ENCODE assay signal across 8 cellular contexts in genomic region chr18:58529714-58530354, GRCh38.
A peak's percentile ranks its signal among the peaks of the same experiment; 100 is the strongest.
DNase-seq lines count a peak whose midpoint lies in the region; ATAC-seq and TF ChIP-seq lines count a peak whose summit lies in the region.

No MANE protein-coding gene starts in this region.

- POLR2A ChIA-PET in CD4-positive, alpha-beta T cell (lab: Charles Lee) = interaction anchor here (0.7 to 2.3 kb wide), 6 partner anchors 128 to 239 kb away, joined by 3 to 19 read pairs (median 6); partner anchors contain the start of gene MALT1

- TF ChIP-seq POLR2A in right lobe of liver (IDR thresholded peaks at IDR 0.05) = no peak

- 18% methylated on average over 6 of the region's 6 CpGs for WGBS in right lobe of liver (ENCODE audit: insufficient coverage, low coverage, low lambda C conversion rate, missing lambda C conversion rate)

- H3K4me3 Mint-ChIP-seq in CD4-positive, alpha-beta T cell = no peak overlapping the region

- H3K36me3 ChIP-seq in right lobe of liver = no peaks in the 10 kb centered on the region

- ATAC-seq in CD4-positive, alpha-beta T cell (ENCODE audit: poor library complexity) = peak; percentile 88
- peak; percentile 77 to 84 (median 84) for ATAC-seq in right lobe of liver

- CTCF ChIA-PET in CD4-positive, alpha-beta T cell (lab: Charles Lee) = interaction anchor here (0.7 to 5.5 kb wide), 7 partner anchors 10 to 239 kb away, joined by 3 to 75 read pairs (median 3); partner anchors contain the start of gene MALT1

- no peak overlapping the region for H3K27ac Mint-ChIP-seq in CD4-positive, alpha-beta T cell

- DNase-seq in CD4-positive, alpha-beta T cell = peak; percentile 48 to 72 (median 60)
- peak; percentile 54 for DNase-seq in H4 (ENCODE audit: low spot score)
- DNase-seq in NCI-H2196 (lab: John Stamatoyannopoulos, UW; ENCODE audit: unreplicated experiment) = peak; percentile 53
- peak; percentile 61 for DNase-seq in activated CD4-positive, CD25-positive, alpha-beta regulatory T cell treated with anti-CD3 and anti-CD28 coated beads, Interleukin-2, amount 50 U/mL, for 72 hours
- peak; percentile 22 for DNase-seq in cerebellar cortex (ENCODE audit: low spot score)
- DNase-seq in right lobe of liver = peak in 2 of 3 donors; percentile 66 to 74
- peak; percentile 37 to 50 for DNase-seq in stimulated activated CD8-positive, alpha-beta memory T cell treated with anti-CD3 and anti-CD28 coated beads, Interleukin-7, amount 100 ng/mL, for 1 hour (ENCODE audit: low read depth in 2 of 2)
- no peak for DNase-seq in NK-92 (lab: John Stamatoyannopoulos, UW; ENCODE audit: unreplicated experiment)

- no peak overlapping the region for H3K4me3 ChIP-seq in right lobe of liver

- no peaks in the 10 kb centered on the region for H3K9me3 ChIP-seq in CD4-positive, alpha-beta T cell (ENCODE audit: control insufficient read depth, low read length)
- H3K9me3 ChIP-seq in right lobe of liver = no peaks in the 10 kb centered on the region

- no peaks in the 10 kb centered on the region for H3K9me3 Mint-ChIP-seq in CD4-positive, alpha-beta T cell

- peaks cover 5% of the 10 kb centered on the region for H3K4me1 Mint-ChIP-seq in CD4-positive, alpha-beta T cell (ENCODE audit: low read depth)

- intact Hi-C loops in CD4-positive, alpha-beta T cell (cut with DNase I, micrococcal nuclease) = loop anchor here (1.0 to 10.0 kb wide), 3 partner anchors 234 to 545 kb away; no protein-coding TSS in a partner anchor
- intact Hi-C loops in right lobe of liver (cut with DNase I) = loop anchor here (5.0 to 10.0 kb wide), 3 partner anchors 145 to 235 kb away; partner anchors contain the start of gene MALT1 (in 1 of the 2)

- H3K36me3 Mint-ChIP-seq in CD4-positive, alpha-beta T cell (ENCODE audit: low read depth) = no peaks in the 10 kb centered on the region

- peak; percentile 96 for TF ChIP-seq CTCF in CD4-positive, alpha-beta T cell (IDR thresholded peaks at IDR 0.05)
- peak; percentile 80 to 92 (median 82) for TF ChIP-seq CTCF in right lobe of liver (IDR thresholded peaks at IDR 0.05)

- no peak overlapping the region for H3K27ac ChIP-seq in CD4-positive, alpha-beta T cell (ENCODE audit: low read depth, low read length)
- H3K27ac ChIP-seq in right lobe of liver = no peak overlapping the region

- peaks cover 0 to 13% (median 6%) of the 10 kb centered on the region in 4 donors for H3K4me1 ChIP-seq in right lobe of liver

- no peaks in the 10 kb centered on the region for H3K27me3 Mint-ChIP-seq in CD4-positive, alpha-beta T cell

- H3K27me3 ChIP-seq in CD4-positive, alpha-beta T cell (ENCODE audit: control insufficient read depth, insufficient read depth, low read length) = no peaks in the 10 kb centered on the region
- H3K27me3 ChIP-seq in right lobe of liver = no peaks in the 10 kb centered on the region
